18 cellular contexts compared by ENCODE assay signal in genomic region chr18:47846431-47846830, GRCh38.
"Had no signal": no experiment of that assay in that cellular context is flagged by ENCODE, and none has a peak within 500 bp of the region (broad histone marks: within the 10 kb centered on the region; RNA-seq: fewer than 3 reads in every experiment).

No MANE protein-coding gene starts in this region.

- H3K4me1 ChIP-seq: left lung had no signal

- H3K27me3 ChIP-seq: left lung, ovary had no signal

- ATAC-seq: activated CD8-positive, alpha-beta T cell treated with anti-CD3 and anti-CD28 coated beads for 36 hours; left lung; naive thymus-derived CD4-positive, alpha-beta T cell; sciatic nerve had no signal

- H3K9me3 Mint-ChIP-seq: activated CD8-positive, alpha-beta T cell treated with anti-CD3 and anti-CD28 coated beads for 36 hours; activated naive CD4-positive, alpha-beta T cell treated with anti-CD3 and anti-CD28 coated beads for 36 hours; activated T-cell treated with anti-CD3 and anti-CD28 coated beads, Interleukin-2, amount 50 U/mL, for 24 hours; naive thymus-derived CD4-positive, alpha-beta T cell had no signal

- H3K27me3 Mint-ChIP-seq: activated CD4-positive, alpha-beta T cell treated with anti-CD3 and anti-CD28 coated beads, Interleukin-2, amount 10 ng/mL, durations not matched to agents 24 days and 14 days; activated CD8-positive, alpha-beta T cell treated with anti-CD3 and anti-CD28 coated beads for 36 hours; activated T-cell treated with anti-CD3 and anti-CD28 coated beads, Interleukin-2, amount 50 U/mL, for 24 hours; naive thymus-derived CD4-positive, alpha-beta T cell had no signal

- H3K9me3 ChIP-seq: left lung, ovary had no signal

- DNase-seq: activated CD4-positive, alpha-beta T cell treated with anti-CD3 and anti-CD28 coated beads, Interleukin-2, amount 10 ng/mL, durations not matched to agents 24 days and 14 days; activated CD8-positive, alpha-beta T cell treated with anti-CD3 and anti-CD28 coated beads for 36 hours; activated naive CD4-positive, alpha-beta T cell treated with anti-CD3 and anti-CD28 coated beads for 36 hours; activated T-cell treated with anti-CD3 and anti-CD28 coated beads, Interleukin-2, amount 50 U/mL, for 24 hours; anterior cingulate cortex; cortex of kidney; erythroblast; foreskin melanocyte; glutamatergic neuron; hippocampal formation; left lung; naive thymus-derived CD4-positive, alpha-beta T cell; ovary; stimulated activated CD8-positive, alpha-beta memory T cell treated with anti-CD3 and anti-CD28 coated beads, Interleukin-4, amount 100 ng/mL, for 48 hours; stimulated activated naive CD4-positive, alpha-beta T cell; T1000 had no signal

- H3K36me3 ChIP-seq: ovary had no signal

- FAIRE-seq: keratinocyte had no signal

- H3K4me1 Mint-ChIP-seq: activated CD4-positive, alpha-beta T cell treated with anti-CD3 and anti-CD28 coated beads, Interleukin-2, amount 10 ng/mL, durations not matched to agents 24 days and 14 days had no signal

- H3K27ac ChIP-seq: left lung, ovary had no signal

- H3K4me3 Mint-ChIP-seq: activated CD4-positive, alpha-beta T cell treated with anti-CD3 and anti-CD28 coated beads, Interleukin-2, amount 10 ng/mL, durations not matched to agents 24 days and 14 days; activated CD8-positive, alpha-beta T cell treated with anti-CD3 and anti-CD28 coated beads for 36 hours; activated naive CD4-positive, alpha-beta T cell treated with anti-CD3 and anti-CD28 coated beads for 36 hours; activated T-cell treated with anti-CD3 and anti-CD28 coated beads, Interleukin-2, amount 50 U/mL, for 24 hours; naive thymus-derived CD4-positive, alpha-beta T cell had no signal

- H3K27ac Mint-ChIP-seq: activated CD4-positive, alpha-beta T cell treated with anti-CD3 and anti-CD28 coated beads, Interleukin-2, amount 10 ng/mL, durations not matched to agents 24 days and 14 days; activated CD8-positive, alpha-beta T cell treated with anti-CD3 and anti-CD28 coated beads for 36 hours; activated naive CD4-positive, alpha-beta T cell treated with anti-CD3 and anti-CD28 coated beads for 36 hours; activated T-cell treated with anti-CD3 and anti-CD28 coated beads, Interleukin-2, amount 50 U/mL, for 24 hours; naive thymus-derived CD4-positive, alpha-beta T cell had no signal

- H3K4me3 ChIP-seq: left lung, ovary had no signal
